2 cellular contexts compared by ENCODE assay signal in the genomic region with DNA sequence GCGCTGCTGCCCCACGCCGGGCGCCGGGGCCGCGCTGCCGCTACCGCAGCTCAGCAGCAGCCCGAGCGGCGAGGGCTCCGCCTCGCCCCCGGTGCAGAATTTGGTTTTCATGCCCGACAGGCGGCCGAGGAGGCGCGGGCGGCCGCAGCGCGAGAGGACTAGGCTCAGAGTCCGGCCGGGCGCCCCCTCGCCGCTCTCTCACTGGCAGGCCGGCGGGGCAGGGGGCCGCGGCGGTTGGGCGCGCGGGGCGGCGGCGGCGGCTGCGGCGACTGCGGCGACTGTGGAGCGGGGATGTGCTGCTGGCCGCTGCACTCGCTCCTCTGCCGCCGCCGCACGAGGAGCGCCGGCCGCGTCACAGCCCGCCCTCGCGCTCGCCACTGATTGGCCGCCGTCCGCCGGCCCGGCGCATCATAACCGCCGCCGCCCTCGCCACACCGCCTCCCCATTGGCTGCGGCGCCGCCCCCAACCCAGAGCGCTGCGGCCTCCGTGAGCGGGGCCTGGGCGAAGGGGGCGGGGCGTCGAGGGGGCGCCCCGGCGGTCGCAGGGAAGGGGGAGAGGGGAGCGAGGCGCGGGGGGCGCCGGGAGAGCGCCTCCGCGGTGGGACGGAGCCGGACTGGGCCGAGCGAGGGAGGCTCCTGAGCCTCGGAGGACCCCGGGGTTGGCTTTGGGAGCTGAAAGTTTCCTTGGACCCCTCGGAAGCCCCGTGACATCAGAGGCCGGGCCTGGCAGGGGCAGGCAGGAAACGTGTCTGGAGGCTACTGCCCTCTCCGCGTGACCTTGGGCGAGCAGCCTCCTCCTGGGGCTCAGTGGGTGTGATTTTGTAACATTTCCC.
TF ChIP-seq lines count a peak whose summit lies in the region.

Gene CHKA, minus strand, starts transcription at position 322 of the 833 bp plus-strand sequence. Its CDS starts 211 bp downstream, at position 111.

TF ChIP-seq in IMR-90, 13 proteins besides CTCF, POLR2A, EP300 and RAD21 (continued from another document):
- TF ChIP-seq, protein P1, sequence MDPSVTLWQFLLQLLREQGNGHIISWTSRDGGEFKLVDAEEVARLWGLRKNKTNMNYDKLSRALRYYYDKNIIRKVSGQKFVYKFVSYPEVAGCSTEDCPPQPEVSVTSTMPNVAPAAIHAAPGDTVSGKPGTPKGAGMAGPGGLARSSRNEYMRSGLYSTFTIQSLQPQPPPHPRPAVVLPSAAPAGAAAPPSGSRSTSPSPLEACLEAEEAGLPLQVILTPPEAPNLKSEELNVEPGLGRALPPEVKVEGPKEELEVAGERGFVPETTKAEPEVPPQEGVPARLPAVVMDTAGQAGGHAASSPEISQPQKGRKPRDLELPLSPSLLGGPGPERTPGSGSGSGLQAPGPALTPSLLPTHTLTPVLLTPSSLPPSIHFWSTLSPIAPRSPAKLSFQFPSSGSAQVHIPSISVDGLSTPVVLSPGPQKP (IDR thresholded peaks at IDR 0.05; ENCODE audit: borderline replicate concordance, low read depth, low read length): no peak
- 0 out of 2 replicates have a peak, but pooled peaks have one; percentile 25 for TF ChIP-seq BHLHE40 (IDR thresholded peaks at IDR 0.05; ENCODE audit: low read depth, low read length)
- no peak for TF ChIP-seq NFE2L2 (IDR thresholded peaks at IDR 0.05; ENCODE audit: low read depth, low read length)
- TF ChIP-seq FOS (IDR thresholded peaks at IDR 0.05; ENCODE audit: low read depth, low read length): peak; percentile 6; the same call in 1 of the 2 replicates
- TF ChIP-seq MAFK (IDR thresholded peaks at IDR 0.05; ENCODE audit: low read depth, low read length): no peak
- no peak for TF ChIP-seq CHD1 (IDR thresholded peaks at IDR 0.05; ENCODE audit: low read depth, low read length)
- peak; percentile 53 for TF ChIP-seq USF2 (IDR thresholded peaks at IDR 0.05; ENCODE audit: low read depth, low read length)
- peak; percentile 69; the same call in 1 of the 2 replicates for TF ChIP-seq MAZ (IDR thresholded peaks at IDR 0.05; ENCODE audit: borderline replicate concordance, low read depth, low read length)

TF ChIP-seq in PFSK-1, 5 proteins besides CTCF, POLR2A, EP300 and RAD21 (continued from another document):
- TF ChIP-seq REST (IDR thresholded peaks at IDR 0.05; ENCODE audit: insufficient read depth in 1 of 2, low read depth in 2 of 2, low read length in 2 of 2): no peak
- TF ChIP-seq SIN3A (IDR thresholded peaks at IDR 0.05; ENCODE audit: borderline replicate concordance, insufficient read depth, low read length): no peak; the same call in 1 of the 2 replicates
- TF ChIP-seq POLR2AphosphoS5 (IDR thresholded peaks at IDR 0.05; ENCODE audit: low read depth, low read length): peak; percentile 54; the same call in 1 of the 2 replicates
- TF ChIP-seq FOXP2 (optimal IDR thresholded peaks at IDR 0.05; ENCODE audit: borderline replicate concordance, extremely low read depth, extremely low read length, insufficient read depth): peak; percentile 88
